In genomic region chr4:3880595-3881120, GRCh38 we compare ENCODE assay signal across 8 cellular contexts.
DNase-seq lines count a peak whose midpoint lies in the region; ATAC-seq and TF ChIP-seq lines count a peak whose summit lies in the region.

No MANE protein-coding gene starts in this region.

- ATAC-seq in Panc1 (peak; percentile 98), HG03378 (IDR thresholded peaks at IDR 0.05; ENCODE audit: unreplicated experiment) (no peak)
- peak; percentile 82 for ATAC-seq in activated T-helper 17 cell treated with anti-CD3 and anti-CD28 coated beads, Interleukin-2, amount 50 U/mL, for 72 hours (replicated peaks)

- H3K4me3 ChIP-seq in Panc1 (ENCODE audit: low read depth in 2 of 2, low read length in 2 of 2): no peak overlapping the region
- no peak overlapping the region for H3K4me3 ChIP-seq in fibroblast of villous mesenchyme (ENCODE audit: low read depth, low read length)
- H3K4me3 ChIP-seq in osteoblast (ENCODE audit: insufficient read depth, low read length): no peak overlapping the region
- H3K4me3 ChIP-seq in transverse colon: no peak overlapping the region

- H3K4me2 ChIP-seq in osteoblast (ENCODE audit: insufficient read depth, low read length): no peak overlapping the region

- no peaks in the 10 kb centered on the region for H3K79me2 ChIP-seq in osteoblast (ENCODE audit: insufficient read depth, low read length)

- H3K27me3 ChIP-seq in Panc1 (ENCODE audit: control insufficient read depth, insufficient read depth, low read length): peaks cover 8% of the 10 kb centered on the region
- H3K27me3 ChIP-seq in osteoblast (ENCODE audit: insufficient read depth, low read length): peaks cover 30% of the 10 kb centered on the region
- H3K27me3 ChIP-seq in transverse colon: peaks cover 66% of the 10 kb centered on the region

- TF ChIP-seq POLR2A in transverse colon (IDR thresholded peaks at IDR 0.05): no peak

- no peak overlapping the region for H3K27ac Mint-ChIP-seq in activated T-helper 17 cell treated with anti-CD3 and anti-CD28 coated beads, Interleukin-2, amount 50 U/mL, for 72 hours

- no peaks in the 10 kb centered on the region for H4K20me1 ChIP-seq in osteoblast (ENCODE audit: insufficient read depth, low read length)

- H3K9me3 ChIP-seq in Panc1 (ENCODE audit: control insufficient read depth, insufficient read depth, low read depth, low read length): no peaks in the 10 kb centered on the region
- H3K9me3 ChIP-seq in osteoblast (ENCODE audit: low read depth, low read length): no peaks in the 10 kb centered on the region
- H3K9me3 ChIP-seq in transverse colon: no peaks in the 10 kb centered on the region

- no peak overlapping the region for H2AFZ ChIP-seq in osteoblast (ENCODE audit: low read length)

- peak; percentile 84 for DNase-seq in DMS53 (lab: John Stamatoyannopoulos, UW)
- DNase-seq in HT-29 (ENCODE audit: low spot score): peak; percentile 73
- DNase-seq in Panc1 (ENCODE audit: low read depth, low spot score): peak; percentile 15
- peak; percentile 63 for DNase-seq in fibroblast of villous mesenchyme (ENCODE audit: low read depth)
- DNase-seq in osteoblast (ENCODE audit: insufficient read length, low spot score, missing footprints): peak; percentile 94
- DNase-seq in transverse colon: peak; percentile 71

- POLR2A ChIA-PET in Panc1 (lab: Charles Lee): no interaction called here

- WGBS in transverse colon (ENCODE audit: low coverage in 1 of 2), 2 donors: 3 to 10% methylated on average over 7 to 14 of the region's 20 CpGs

- intact Hi-C loops in Panc1 (cut with micrococcal nuclease; ENCODE audit: unreplicated experiment) (no loop called here), transverse colon (cut with DNase I; ENCODE audit: low total_unique reads) (no loop called here)

- TF ChIP-seq CTCF in Panc1 (IDR thresholded peaks at IDR 0.05) (peak; percentile 83), fibroblast of villous mesenchyme (IDR thresholded peaks at IDR 0.05; ENCODE audit: insufficient read depth, low read depth, low read length) (peak; percentile 73), osteoblast (IDR thresholded peaks at IDR 0.05; ENCODE audit: extremely low read depth, low read depth, low read length) (peak; percentile 65), transverse colon (IDR thresholded peaks at IDR 0.05) (peak; percentile 58 to 82 (median 69))

- H3K4me1 ChIP-seq in Panc1 (ENCODE audit: control insufficient read depth, insufficient read depth, low read length) (peaks cover 2% of the 10 kb centered on the region; the same call in 1 of the 2 replicates), osteoblast (ENCODE audit: insufficient read depth, low read length) (peaks cover 4% of the 10 kb centered on the region), transverse colon (peaks cover 0 to 6% (median 0%) of the 10 kb centered on the region in 4 donors)

- no TSS peak for BruUV-seq in Panc1 (replicated peaks; lab: Mats Ljungman, UMichigan)

- no peaks in the 10 kb centered on the region for H3K36me3 ChIP-seq in Panc1 (ENCODE audit: control insufficient read depth, insufficient read depth, low read length)
- no peaks in the 10 kb centered on the region for H3K36me3 ChIP-seq in osteoblast (ENCODE audit: insufficient read depth, low read length)
- H3K36me3 ChIP-seq in transverse colon: no peaks in the 10 kb centered on the region

- in situ Hi-C loops in Panc1 (cut with HindIII; ENCODE audit: low pct_unique_long_range_greater_than_20kb, low sequenced_read_pairs) (no loop called here), transverse colon (cut with MboI; ENCODE audit: low pct_ligation_motif_present in 1 of 4, low pct_unique_long_range_greater_than_20kb in 1 of 4, low sequenced_read_pairs in 3 of 4) (no loop called here)

- peaks cover 4% of the 10 kb centered on the region for H3K4me1 Mint-ChIP-seq in activated T-helper 17 cell treated with anti-CD3 and anti-CD28 coated beads, Interleukin-2, amount 50 U/mL, for 72 hours

- H3K27me3 Mint-ChIP-seq in activated T-helper 17 cell treated with anti-CD3 and anti-CD28 coated beads, Interleukin-2, amount 50 U/mL, for 72 hours: peaks cover 39% of the 10 kb centered on the region

- peaks cover 6% of the 10 kb centered on the region for H3K9me3 Mint-ChIP-seq in activated T-helper 17 cell treated with anti-CD3 and anti-CD28 coated beads, Interleukin-2, amount 50 U/mL, for 72 hours

- peak overlapping the region; percentile 32 for H3K4me3 Mint-ChIP-seq in activated T-helper 17 cell treated with anti-CD3 and anti-CD28 coated beads, Interleukin-2, amount 50 U/mL, for 72 hours

- CTCF ChIA-PET in Panc1 (lab: Charles Lee): interaction anchor here (0.7 to 1.0 kb wide), 8 partner anchors 39 to 542 kb away, joined by 3 to 9 read pairs (median 5); no protein-coding TSS in a partner anchor

- TF ChIP-seq EP300 in transverse colon (IDR thresholded peaks at IDR 0.05; ENCODE audit: low read depth): no peak

- H3K27ac ChIP-seq in Panc1 (ENCODE audit: low read length) (no peak overlapping the region), osteoblast (ENCODE audit: low read depth, low read length) (no peak overlapping the region), transverse colon (no peak overlapping the region)

- peaks cover 5% of the 10 kb centered on the region for H3K36me3 Mint-ChIP-seq in activated T-helper 17 cell treated with anti-CD3 and anti-CD28 coated beads, Interleukin-2, amount 50 U/mL, for 72 hours (ENCODE audit: low read depth)

Comparison
In these comparisons a context has a peak if more than half of its experiments do, and no peak if none do; other contexts are left out.
1. DNase-seq: peak in every context shown above with its lines; median percentile 94 in osteoblast; 84 in DMS53; 73 in HT-29; 71 in transverse colon; 63 in fibroblast of villous mesenchyme; 15 in Panc1.